Comparison of ENCODE assay signal across 1 cellular context in genomic region chr7:149028346-149029109, GRCh38.
A peak's percentile ranks its signal among the peaks of the same experiment; 100 is the strongest.
TF ChIP-seq lines count a peak whose summit lies in the region.

PDIA4 (minus strand) TSS chr7:149028505; CDS start chr7:149028408, 97 bp downstream.

TF ChIP-seq in K562, 482 proteins besides CTCF, POLR2A, EP300 and RAD21 (continued from another document and continues in another):
- TF ChIP-seq ZFP91 (CRISPR knock-in tag; IDR thresholded peaks at IDR 0.05) (no peak), ELF4 (CRISPR knock-in tag; IDR thresholded peaks at IDR 0.05) (0 out of 2 replicates have a peak, but pooled peaks have one; percentile 43), KDM5B (IDR thresholded peaks at IDR 0.05; ENCODE audit: insufficient replicate concordance, low read depth, low read length) (peak; percentile 97), AFF4 (CRISPR knock-in tag; IDR thresholded peaks at IDR 0.05) (peak; percentile 98; the same call in 1 of the 2 replicates), NFE2L1 (tag; IDR thresholded peaks at IDR 0.05; ENCODE audit: borderline replicate concordance, low read depth) (no peak), PCBP1 (IDR thresholded peaks at IDR 0.05; ENCODE audit: low read depth, low read length, poor library complexity, severe bottlenecking) (no peak), THRAP3 (IDR thresholded peaks at IDR 0.05; ENCODE audit: borderline replicate concordance) (no peak), FOXP4 (CRISPR knock-in tag; IDR thresholded peaks at IDR 0.05; ENCODE audit: borderline replicate concordance) (no peak; the same call in 1 of the 2 replicates), ETS1 (conservative IDR thresholded peaks at IDR 0.05; ENCODE audit: control insufficient read depth, low read depth, low read length) (peak; percentile 80), ESRRA (IDR thresholded peaks at IDR 0.05; ENCODE audit: borderline replicate concordance, low read depth) (no peak), CXXC5 (CRISPR knock-in tag; IDR thresholded peaks at IDR 0.05) (peak; percentile 99), YY1 (IDR thresholded peaks at IDR 0.05; ENCODE audit: borderline replicate concordance in 1 of 3, control insufficient read depth in 1 of 3, extremely low read depth in 1 of 3, insufficient read depth in 3 of 3, insufficient read length in 1 of 3, insufficient replicate concordance in 2 of 3, low read depth in 1 of 3, low read length in 2 of 3) (peak in 2 of 3 experiments; percentile 58 to 74), MITF (IDR thresholded peaks at IDR 0.05) (peak; percentile 48; the same call in 1 of the 2 replicates), DEAF1 (CRISPR knock-in tag; IDR thresholded peaks at IDR 0.05) (no peak), ZKSCAN3 (CRISPR knock-in tag; IDR thresholded peaks at IDR 0.05) (no peak), MAX (CRISPR knock-in tag; IDR thresholded peaks at IDR 0.05) (peak; percentile 100), RBM25 (IDR thresholded peaks at IDR 0.05; ENCODE audit: low read depth, low read length, severe bottlenecking) (peak; percentile 96), ZSCAN32 (CRISPR knock-in tag; IDR thresholded peaks at IDR 0.05) (no peak), TARDBP (IDR thresholded peaks at IDR 0.05) (peak; percentile 88), REST (CRISPR knock-in tag; IDR thresholded peaks at IDR 0.05; ENCODE audit: low read depth) (peak; percentile 37; the same call in 1 of the 2 replicates), CTBP1 (IDR thresholded peaks at IDR 0.05; ENCODE audit: borderline replicate concordance) (peak; percentile 100), NONO (IDR thresholded peaks at IDR 0.05; ENCODE audit: low read depth in 2 of 2, low read length in 1 of 2) (peak; percentile 86 to 92), ZBTB34 (CRISPR knock-in tag; IDR thresholded peaks at IDR 0.05) (no peak), ARID4B (CRISPR knock-in tag; IDR thresholded peaks at IDR 0.05) (peak; percentile 96), SRF (CRISPR knock-in tag; IDR thresholded peaks at IDR 0.05) (peak in 1 of 2 experiments; percentile 66; a peak in 2 of 4 replicates), PTTG1 (tag; IDR thresholded peaks at IDR 0.05; ENCODE audit: low read depth) (no peak), NRF1 (conservative IDR thresholded peaks at IDR 0.05 in 1 of 2, IDR thresholded peaks at IDR 0.05 in 1 of 2) (peak; percentile 96 to 97), ZNF511 (CRISPR knock-in tag; IDR thresholded peaks at IDR 0.05) (peak; percentile 87)
